Comparison of ENCODE assay signal across 29 cellular contexts in the genomic region with DNA sequence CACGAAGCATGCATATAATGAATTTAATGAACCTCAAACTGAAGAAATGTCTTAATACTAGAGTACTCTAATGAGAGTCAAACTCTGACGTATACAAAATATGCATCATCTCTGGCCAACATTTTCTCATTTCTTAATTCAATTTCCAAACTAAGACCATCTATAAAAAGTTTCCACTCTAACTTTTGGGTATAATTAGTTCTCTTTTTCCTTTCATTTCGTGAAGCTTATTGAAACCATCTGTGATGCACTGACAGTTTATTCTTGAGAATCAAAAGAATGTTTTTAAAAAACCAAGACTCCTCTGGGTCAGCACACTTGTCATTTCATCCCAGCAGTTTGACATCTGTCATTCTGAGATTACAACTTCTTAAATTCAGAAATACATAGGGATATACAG.
DNase-seq lines count a peak whose midpoint lies in the region; ATAC-seq, FAIRE-seq and TF ChIP-seq lines count a peak whose summit lies in the region.
"Had no signal": no experiment of that assay in that cellular context is flagged by ENCODE, and none has a peak within 500 bp of the region (broad histone marks: within the 10 kb centered on the region; RNA-seq: fewer than 3 reads in every experiment).

No MANE protein-coding gene starts in this region.

- no peaks in the 10 kb centered on the region for H3K27me3 ChIP-seq in adipocyte (replicated peaks; ENCODE audit: control insufficient read depth, insufficient read depth, low read length)
- H3K27me3 ChIP-seq in fibroblast of lung (ENCODE audit: control insufficient read depth, insufficient read depth, low read length), result no peaks in the 10 kb centered on the region
- H3K27me3 ChIP-seq in pancreas, result no peaks in the 10 kb centered on the region
- no peaks in the 10 kb centered on the region for H3K27me3 ChIP-seq in heart right ventricle
- H3K27me3 ChIP-seq: SJSA1 had no signal

- no peaks in the 10 kb centered on the region for H3K36me3 ChIP-seq in adipocyte (ENCODE audit: control insufficient read depth, insufficient read depth, low read length, severe bottlenecking)
- no peaks in the 10 kb centered on the region for H3K36me3 ChIP-seq in fibroblast of lung (ENCODE audit: control insufficient read depth, insufficient read depth, low read length)
- peaks cover 0 to 1% (median 0%) of the 10 kb centered on the region in 3 donors for H3K36me3 ChIP-seq in pancreas
- peaks cover 0 to 49% (median 7%) of the 10 kb centered on the region in 9 donors for H3K36me3 ChIP-seq in heart right ventricle
- H3K36me3 ChIP-seq: SJSA1 had no signal

- 86 to 93% methylated on average over 3 of the region's 3 CpGs for WGBS in pancreas, 2 donors
- WGBS in heart right ventricle, 2 donors, result 81 to 85% methylated on average over 3 of the region's 3 CpGs

- H4K20me1 ChIP-seq in fibroblast of lung (ENCODE audit: control insufficient read depth, extremely low read depth, insufficient read depth, low read length), result no peaks in the 10 kb centered on the region

- ATAC-seq in pancreas (no peak), heart right ventricle (no peak), GM19467 (IDR thresholded peaks at IDR 0.05; ENCODE audit: unreplicated experiment) (no peak)
- ATAC-seq: GM23338, HepG2, K562 had no signal

- H2AFZ ChIP-seq in fibroblast of lung (ENCODE audit: low read length), result no peak overlapping the region
- H2AFZ ChIP-seq: GM23338 had no signal

- H3K4me2 ChIP-seq in fibroblast of lung (ENCODE audit: extremely low read depth, insufficient read depth, low read length), result peak overlapping the region; percentile 48
- H3K4me2 ChIP-seq: GM23338 had no signal

- TF ChIP-seq CTCF in fibroblast of lung (conservative IDR thresholded peaks at IDR 0.05 in 1 of 2, IDR thresholded peaks at IDR 0.05 in 1 of 2; ENCODE audit: low read depth in 1 of 2, low read length in 2 of 2), result no peak
- TF ChIP-seq CTCF in pancreas (IDR thresholded peaks at IDR 0.05), result no peak
- no peak for TF ChIP-seq CTCF in heart right ventricle (IDR thresholded peaks at IDR 0.05)

- H3K9ac ChIP-seq in adipocyte (ENCODE audit: low read length) (peak overlapping the region; percentile 7), fibroblast of lung (ENCODE audit: insufficient read depth, low read length) (no peak overlapping the region)

- peak; percentile 63 for DNase-seq in EH (ENCODE audit: low read depth)
- peak; percentile 79 for DNase-seq in adipocyte (ENCODE audit: low read depth)
- no peak for DNase-seq in fibroblast of lung (ENCODE audit: low read depth in 2 of 2)
- no peak for DNase-seq in pancreas
- no peak for DNase-seq in glomerular visceral epithelial cell (ENCODE audit: extremely low spot score)
- no peak for DNase-seq in heart right ventricle
- no peak for DNase-seq in activated CD4-positive, alpha-beta T cell treated with anti-CD3 and anti-CD28 coated beads for 1 hour
- DNase-seq: CD8-positive, alpha-beta memory T cell; DMS 273 treated with DMSO at 0.1 percent for 48 hours; DMS79; GF-D8; H9; MV-4-11; NCI-H1105; NCI-H1436 treated with DMSO at 0.1 percent for 48 hours; NCI-H1930; NCI-H446 treated with DMSO at 0.1 percent for 48 hours; NCI-H526; NCI-H82; Right ventricle myocardium superior; RPMI8226 had no signal

- peak overlapping the region; percentile 14 for H3K27ac ChIP-seq in fibroblast of lung (ENCODE audit: insufficient read depth, low read length)
- H3K27ac ChIP-seq in pancreas, result no peak overlapping the region
- no peak overlapping the region for H3K27ac ChIP-seq in heart right ventricle
- H3K27ac ChIP-seq: C4-2B, SJSA1 had no signal

- no peaks in the 10 kb centered on the region for H3K79me2 ChIP-seq in fibroblast of lung (ENCODE audit: control insufficient read depth, insufficient read depth, low read length)

- intact Hi-C loops in pancreas (cut with DNase I) (no loop called here), heart right ventricle (cut with DNase I) (no loop called here)

- peaks cover 40% of the 10 kb centered on the region for H3K4me1 ChIP-seq in adipocyte (ENCODE audit: control insufficient read depth, insufficient read depth, low read length)
- H3K4me1 ChIP-seq in fibroblast of lung (ENCODE audit: control insufficient read depth, extremely low read depth, insufficient read depth, low read length), result peaks cover 17% of the 10 kb centered on the region
- H3K4me1 ChIP-seq in pancreas, result no peaks in the 10 kb centered on the region
- peaks cover 0 to 9% (median 4%) of the 10 kb centered on the region in 9 donors for H3K4me1 ChIP-seq in heart right ventricle

- FAIRE-seq in pancreas (lab: Jason Lieb, UNC), result peak; percentile 13
- FAIRE-seq: A204.1, GM12892, HepG2, K562 had no signal

- peak overlapping the region; percentile 9 for H3K4me3 ChIP-seq in adipocyte (ENCODE audit: low read length)
- H3K4me3 ChIP-seq in fibroblast of lung (replicated peaks in 1 of 4; ENCODE audit: control extremely low read depth in 1 of 4, insufficient read depth in 1 of 4, low read depth in 3 of 4, low read length in 4 of 4), result no peak overlapping the region
- no peak overlapping the region for H3K4me3 ChIP-seq in pancreas
- no peak overlapping the region for H3K4me3 ChIP-seq in heart right ventricle
- H3K4me3 ChIP-seq: GM23338, K562, SJSA1 had no signal

- H3K9me3 ChIP-seq in adipocyte (ENCODE audit: control insufficient read depth, low read length) (peaks cover 6% of the 10 kb centered on the region), fibroblast of lung (ENCODE audit: control insufficient read depth, insufficient read depth, low read depth, low read length) (no peaks in the 10 kb centered on the region), pancreas (no peaks in the 10 kb centered on the region), heart right ventricle (peaks cover 0 to 14% (median 4%) of the 10 kb centered on the region in 11 donors)
- H3K9me3 ChIP-seq: SJSA1 had no signal

Comparison
In these comparisons a context has a peak if more than half of its experiments do, and no peak if none do; other contexts are left out.
1. DNase-seq: peak in EH (single experiment) and adipocyte (single experiment); none in fibroblast of lung (0 of 2), pancreas (0 of 6), glomerular visceral epithelial cell (single experiment), heart right ventricle (0 of 2) and activated CD4-positive, alpha-beta T cell treated with anti-CD3 and anti-CD28 coated beads for 1 hour (single experiment).